Comparison of ENCODE assay signal across 8 cellular contexts in the genomic region with DNA sequence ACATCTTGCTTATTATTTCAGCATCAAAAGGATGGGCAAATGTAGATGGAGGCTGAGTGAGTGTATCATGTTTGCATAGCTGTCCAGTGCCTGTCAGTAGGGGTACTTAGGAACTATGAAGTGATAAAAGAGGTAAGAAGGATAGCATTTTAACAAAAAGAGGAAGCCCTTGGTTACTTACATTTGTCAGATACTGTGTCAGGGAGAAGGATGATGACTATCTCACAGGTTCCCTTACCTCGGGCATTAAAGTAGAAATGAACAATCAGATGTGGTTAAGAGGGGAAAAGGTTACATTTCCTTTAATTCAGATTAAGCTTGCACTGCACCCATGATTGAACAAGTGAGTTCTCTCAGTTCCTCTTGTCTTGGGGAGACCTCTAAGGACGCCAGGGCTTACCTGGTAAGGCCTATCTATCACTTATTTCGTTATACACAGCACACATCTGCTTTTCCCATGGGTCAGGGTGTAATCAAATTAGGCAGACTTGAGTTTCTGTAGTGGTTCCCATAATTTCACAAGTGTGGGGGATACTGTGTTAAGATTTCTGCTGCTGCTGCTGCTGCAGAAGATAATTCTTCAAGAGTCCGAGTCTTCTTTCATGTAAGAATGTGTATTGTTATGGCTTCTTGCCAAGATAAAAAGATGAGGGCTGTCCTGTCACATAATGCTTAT. TPM values are rescaled to one million over a fixed set of nuclear protein-coding genes. Genes with fewer than 3 reads are reported as not detected.
DNase-seq lines count a peak whose midpoint lies in the region; ATAC-seq, FAIRE-seq and TF ChIP-seq lines count a peak whose summit lies in the region.

No MANE protein-coding gene starts in this region.

- peak; percentile 40 for ATAC-seq in HG03045 (IDR thresholded peaks at IDR 0.05; ENCODE audit: unreplicated experiment)
- peak; percentile 90 for ATAC-seq in stimulated activated memory B cell treated with anti-CD40 and anti-IgM and Interleukin-4, amounts not matched to agents 10 μg/mL and 1 μg/mL and 100 μg/mL, for 72 hours

- FAIRE-seq in RCC 7860 (lab: Jason Lieb, UNC), result peak; percentile 68

- TF ChIP-seq CTCF in endothelial cell (IDR thresholded peaks at IDR 0.05; ENCODE audit: unreplicated experiment), result no peak

- no peak overlapping the region for H3K4me3 Mint-ChIP-seq in endothelial cell (ENCODE audit: unreplicated experiment)
- H3K4me3 Mint-ChIP-seq in stimulated activated memory B cell treated with anti-CD40 and anti-IgM and Interleukin-4, amounts not matched to agents 10 μg/mL and 1 μg/mL and 100 μg/mL, for 72 hours, result peak overlapping the region; percentile 61

- H3K36me3 Mint-ChIP-seq in endothelial cell (ENCODE audit: low read depth, unreplicated experiment), result peaks cover 30% of the 10 kb centered on the region
- peaks cover 36% of the 10 kb centered on the region for H3K36me3 Mint-ChIP-seq in stimulated activated memory B cell treated with anti-CD40 and anti-IgM and Interleukin-4, amounts not matched to agents 10 μg/mL and 1 μg/mL and 100 μg/mL, for 72 hours

- H3K9me3 Mint-ChIP-seq in endothelial cell (ENCODE audit: unreplicated experiment), result no peaks in the 10 kb centered on the region
- H3K9me3 Mint-ChIP-seq in stimulated activated memory B cell treated with anti-CD40 and anti-IgM and Interleukin-4, amounts not matched to agents 10 μg/mL and 1 μg/mL and 100 μg/mL, for 72 hours, result peaks cover 3% of the 10 kb centered on the region

- peaks cover 42% of the 10 kb centered on the region for H3K4me1 Mint-ChIP-seq in endothelial cell (ENCODE audit: unreplicated experiment)
- H3K4me1 Mint-ChIP-seq in stimulated activated memory B cell treated with anti-CD40 and anti-IgM and Interleukin-4, amounts not matched to agents 10 μg/mL and 1 μg/mL and 100 μg/mL, for 72 hours, result peaks cover 69% of the 10 kb centered on the region

- peak; percentile 12 for DNase-seq in stimulated activated CD4-positive, alpha-beta T cell treated with anti-CD3 and anti-CD28 coated beads, Interleukin-15, amount 100 ng/mL, for 24 hours
- no peak for DNase-seq in stimulated activated CD4-positive, alpha-beta T cell treated with anti-CD3 and anti-CD28 coated beads, Interleukin-12 subunit alpha, Interleukin-12 subunit beta, amount 100 ng/mL, for 4 hours
- DNase-seq in RCC 7860 (ENCODE audit: low spot score), result peak; percentile 35
- no peak for DNase-seq in endothelial cell (ENCODE audit: low spot score)
- DNase-seq in ecto neural progenitor cell (ENCODE audit: low spot score), result no peak
- no peak for DNase-seq in HPDE6-E6E7 (ENCODE audit: extremely low spot score)

- peaks cover 10% of the 10 kb centered on the region for H3K27me3 Mint-ChIP-seq in endothelial cell (ENCODE audit: unreplicated experiment)
- no peaks in the 10 kb centered on the region for H3K27me3 Mint-ChIP-seq in stimulated activated memory B cell treated with anti-CD40 and anti-IgM and Interleukin-4, amounts not matched to agents 10 μg/mL and 1 μg/mL and 100 μg/mL, for 72 hours

- peak overlapping the region; percentile 65 for H3K27ac Mint-ChIP-seq in endothelial cell (ENCODE audit: unreplicated experiment)
- H3K27ac Mint-ChIP-seq in stimulated activated memory B cell treated with anti-CD40 and anti-IgM and Interleukin-4, amounts not matched to agents 10 μg/mL and 1 μg/mL and 100 μg/mL, for 72 hours, result peak overlapping the region; percentile 82

RNA-seq across cellular contexts. Expression of gene FOXO3, which starts 4.5 kb away (rescaled TPM):
- total RNA-seq in endothelial cell (ENCODE audit: unreplicated experiment), result 34.6 TPM

Comparison
In these comparisons a context has a peak if more than half of its experiments do, and no peak if none do; other contexts are left out.
1. DNase-seq: peak in stimulated activated CD4-positive, alpha-beta T cell treated with anti-CD3 and anti-CD28 coated beads, Interleukin-15, amount 100 ng/mL, for 24 hours (single experiment) and RCC 7860 (single experiment); none in stimulated activated CD4-positive, alpha-beta T cell treated with anti-CD3 and anti-CD28 coated beads, Interleukin-12 subunit alpha, Interleukin-12 subunit beta, amount 100 ng/mL, for 4 hours (single experiment), endothelial cell (single experiment), ecto neural progenitor cell (single experiment) and HPDE6-E6E7 (single experiment).